Comparison of ENCODE assay signal across 9 cellular contexts in genomic region chr13:112892759-112893569, GRCh38.
A peak's percentile ranks its signal among the peaks of the same experiment; 100 is the strongest.
DNase-seq lines count a peak whose midpoint lies in the region; ATAC-seq and TF ChIP-seq lines count a peak whose summit lies in the region.
"Had no signal": no experiment of that assay in that cellular context is flagged by ENCODE, and none has a peak within 500 bp of the region (broad histone marks: within the 10 kb centered on the region; RNA-seq: fewer than 3 reads in every experiment).

No MANE protein-coding gene starts in this region.

- no peaks in the 10 kb centered on the region for H3K36me3 ChIP-seq in gastrocnemius medialis
- H3K36me3 ChIP-seq: neutrophil had no signal

- in situ Hi-C loops in gastrocnemius medialis (cut with MboI; ENCODE audit: low sequenced_read_pairs in 4 of 4), result no loop called here

- peaks cover 16 to 40% (median 35%) of the 10 kb centered on the region in 3 donors for H3K27me3 ChIP-seq in gastrocnemius medialis

- TF ChIP-seq CTCF in glutamatergic neuron (IDR thresholded peaks at IDR 0.05; ENCODE audit: partially characterized antibody, unreplicated experiment) (no peak), gastrocnemius medialis (IDR thresholded peaks at IDR 0.05 in 4 of 5, conservative IDR thresholded peaks at IDR 0.05 in 1 of 5) (no peak)

- ATAC-seq in HG03520 (IDR thresholded peaks at IDR 0.05; ENCODE audit: unreplicated experiment) (no peak), gastrocnemius medialis (no peak)

- H3K4me3 ChIP-seq in gastrocnemius medialis, result no peak overlapping the region

- DNase-seq in NCI-H510A treated with DMSO at 0.1 percent for 48 hours (lab: John Stamatoyannopoulos, UW) (peak; percentile 31), NCI-H510A (lab: John Stamatoyannopoulos, UW) (no peak), NCI-H146 treated with DMSO at 0.1 percent for 48 hours (lab: John Stamatoyannopoulos, UW; ENCODE audit: unreplicated experiment) (peak; percentile 57), glutamatergic neuron (peak; percentile 28), renal cortical epithelial cell (ENCODE audit: low read depth) (peak; percentile 88), D341Med (ENCODE audit: low spot score) (no peak), gastrocnemius medialis (no peak)

- H3K4me3 Mint-ChIP-seq in glutamatergic neuron (ENCODE audit: unreplicated experiment), result peak overlapping the region; percentile 70

- peak overlapping the region; percentile 64 for H3K27ac Mint-ChIP-seq in glutamatergic neuron (ENCODE audit: unreplicated experiment)

- intact Hi-C loops in gastrocnemius medialis (cut with DNase I; ENCODE audit: low total_unique reads), result no loop called here

- H3K27ac ChIP-seq in gastrocnemius medialis, result no peak overlapping the region
- H3K27ac ChIP-seq: neutrophil had no signal

- H3K9me3 Mint-ChIP-seq in glutamatergic neuron (ENCODE audit: unreplicated experiment), result peaks cover 5% of the 10 kb centered on the region

- no peaks in the 10 kb centered on the region for H3K36me3 Mint-ChIP-seq in glutamatergic neuron (ENCODE audit: unreplicated experiment)

- H3K4me1 ChIP-seq in gastrocnemius medialis, result peaks cover 0 to 12% of the 10 kb centered on the region in 2 donors

- no peak for TF ChIP-seq POLR2A in gastrocnemius medialis (IDR thresholded peaks at IDR 0.05)

- H3K9me3 ChIP-seq in gastrocnemius medialis, result no peaks in the 10 kb centered on the region
- H3K9me3 ChIP-seq: neutrophil had no signal

- peaks cover 20% of the 10 kb centered on the region for H3K4me1 Mint-ChIP-seq in glutamatergic neuron (ENCODE audit: low read depth, unreplicated experiment)

- H3K27me3 Mint-ChIP-seq in glutamatergic neuron (ENCODE audit: unreplicated experiment), result peaks cover 10% of the 10 kb centered on the region

Comparison
In these comparisons a context has a peak if more than half of its experiments do, and no peak if none do; other contexts are left out.
1. DNase-seq: peak in NCI-H510A treated with DMSO at 0.1 percent for 48 hours (single experiment), NCI-H146 treated with DMSO at 0.1 percent for 48 hours (single experiment), glutamatergic neuron (single experiment) and renal cortical epithelial cell (single experiment); none in NCI-H510A (single experiment), D341Med (single experiment) and gastrocnemius medialis (0 of 2).